9 cellular contexts compared by ENCODE assay signal in the genomic region with DNA sequence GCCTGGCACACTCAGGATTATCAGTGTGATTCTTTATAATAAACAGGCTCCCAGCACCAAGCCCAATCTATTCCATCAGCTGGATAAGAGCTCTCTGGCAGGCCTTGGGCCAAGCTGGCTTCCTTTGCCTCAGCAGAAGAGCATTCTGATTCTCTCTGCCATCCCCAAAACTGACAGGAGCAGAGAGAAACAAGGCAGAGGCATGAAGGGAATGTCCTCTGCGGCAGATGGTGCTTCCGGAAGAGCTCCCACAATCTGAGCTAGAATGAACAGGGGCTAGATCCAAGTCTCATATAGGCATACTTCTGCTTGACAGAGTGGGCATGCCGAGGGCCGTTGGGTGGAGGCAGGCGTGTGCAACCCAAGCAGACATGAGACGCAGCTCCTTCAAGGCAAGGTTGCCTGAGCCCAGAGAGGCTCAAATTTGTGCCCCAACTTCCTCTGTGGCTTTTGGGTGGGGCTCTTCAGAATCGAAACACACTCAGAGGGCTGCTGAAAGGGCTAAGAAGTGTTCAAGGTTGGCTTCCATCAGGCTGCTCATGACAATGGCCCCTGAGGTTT. TPM values are rescaled to one million over a fixed set of nuclear protein-coding genes. Genes with fewer than 3 reads are reported as not detected.
DNase-seq lines count a peak whose midpoint lies in the region; ATAC-seq, FAIRE-seq and TF ChIP-seq lines count a peak whose summit lies in the region.
"Had no signal": no experiment of that assay in that cellular context is flagged by ENCODE, and none has a peak within 500 bp of the region (broad histone marks: within the 10 kb centered on the region; RNA-seq: fewer than 3 reads in every experiment).

No MANE protein-coding gene starts in this region.

- no peak for TF ChIP-seq CTCF in coronary artery (IDR thresholded peaks at IDR 0.05)
- TF ChIP-seq CTCF in HepG2 (CRISPR knock-in tag; IDR thresholded peaks at IDR 0.05), result no peak

- no TSS peak for BruUV-seq in HepG2 (replicated peaks; lab: Mats Ljungman, UMichigan)

- peak; percentile 26 for ATAC-seq in HG03039 (IDR thresholded peaks at IDR 0.05; ENCODE audit: unreplicated experiment)
- ATAC-seq in stimulated activated effector memory CD8-positive, alpha-beta T cell treated with anti-CD3 and anti-CD28 coated beads, Interleukin-12 subunit alpha, Interleukin-12 subunit beta, amount 100 ng/mL, for 72 hours, result peak; percentile 71
- no peak for ATAC-seq in HepG2

- H2AFZ ChIP-seq in HepG2 (ENCODE audit: low read length), result no peak overlapping the region

- H3K4me3 ChIP-seq in coronary artery (peak overlapping the region; percentile 35), HepG2 (replicated peaks in 1 of 3; ENCODE audit: insufficient read depth in 1 of 3, low read depth in 2 of 3, low read length in 3 of 3) (no peak overlapping the region)

- in situ Hi-C loops in HepG2 (cut with HindIII; ENCODE audit: extremely low pct_ligation_motif_present, low pct_unique_long_range_greater_than_20kb), result no loop called here

- no peaks in the 10 kb centered on the region for H3K36me3 ChIP-seq in HepG2 (replicated peaks in 1 of 2; ENCODE audit: control insufficient read depth in 1 of 2, insufficient read depth in 2 of 2, low read length in 2 of 2)

- POLR2A ChIA-PET in HepG2 (lab: Yijun Ruan, JAX), result no interaction called here

- peak overlapping the region; percentile 82 for H3K4me3 Mint-ChIP-seq in stimulated activated effector memory CD8-positive, alpha-beta T cell treated with anti-CD3 and anti-CD28 coated beads, Interleukin-12 subunit alpha, Interleukin-12 subunit beta, amount 100 ng/mL, for 72 hours

- TF ChIP-seq RAD21 in HepG2 (CRISPR knock-in tag; IDR thresholded peaks at IDR 0.05), result no peak

- no peak for FAIRE-seq in HepG2 (lab: Jason Lieb, UNC)
- FAIRE-seq: A204.1 had no signal

- 95% methylated on average over 2 of the region's 7 CpGs for WGBS in HepG2 (ENCODE audit: low lambda C conversion rate)

- H3K27me3 ChIP-seq in HepG2 (ENCODE audit: control insufficient read depth in 1 of 2, insufficient read depth in 2 of 2, low read length in 2 of 2), result peaks cover 5 to 52% of the 10 kb centered on the region in 2 experiments; a peak in 4 of 5 replicates

- H3K4me1 ChIP-seq in HepG2 (ENCODE audit: insufficient read depth, low read length), result peaks cover 54% of the 10 kb centered on the region

- H3K27ac ChIP-seq in coronary artery (peak overlapping the region in 1 of 2 donors; percentile 70), HepG2 (ENCODE audit: extremely low read length, insufficient read depth, low read length) (no peak overlapping the region)

- H3K79me2 ChIP-seq in HepG2 (ENCODE audit: insufficient read depth, low read length), result no peaks in the 10 kb centered on the region

- intact Hi-C loops in HepG2 (cut with micrococcal nuclease; ENCODE audit: unreplicated experiment), result no loop called here

- no peak overlapping the region for H3K9ac ChIP-seq in HepG2 (ENCODE audit: insufficient read depth, low read depth, low read length)

- H3K27ac Mint-ChIP-seq in stimulated activated effector memory CD8-positive, alpha-beta T cell treated with anti-CD3 and anti-CD28 coated beads, Interleukin-12 subunit alpha, Interleukin-12 subunit beta, amount 100 ng/mL, for 72 hours, result peak overlapping the region; percentile 88

- H4K20me1 ChIP-seq in HepG2 (ENCODE audit: insufficient read depth, low read length), result 0 out of 2 replicates have a peak, but pooled peaks cover 2% of the 10 kb centered on the region

- H3K9me3 Mint-ChIP-seq in stimulated activated effector memory CD8-positive, alpha-beta T cell treated with anti-CD3 and anti-CD28 coated beads, Interleukin-12 subunit alpha, Interleukin-12 subunit beta, amount 100 ng/mL, for 72 hours, result no peaks in the 10 kb centered on the region

- no peak for TF ChIP-seq POLR2A in HepG2 (IDR thresholded peaks at IDR 0.05; ENCODE audit: insufficient read depth in 1 of 2, low read depth in 2 of 2, low read length in 2 of 2)

- peaks cover 70% of the 10 kb centered on the region for H3K4me1 Mint-ChIP-seq in stimulated activated effector memory CD8-positive, alpha-beta T cell treated with anti-CD3 and anti-CD28 coated beads, Interleukin-12 subunit alpha, Interleukin-12 subunit beta, amount 100 ng/mL, for 72 hours

- peaks cover 56% of the 10 kb centered on the region for H3K36me3 Mint-ChIP-seq in stimulated activated effector memory CD8-positive, alpha-beta T cell treated with anti-CD3 and anti-CD28 coated beads, Interleukin-12 subunit alpha, Interleukin-12 subunit beta, amount 100 ng/mL, for 72 hours

- H3K9me3 ChIP-seq in HepG2 (ENCODE audit: low read length), result no peaks in the 10 kb centered on the region

- CTCF ChIA-PET in HepG2 (lab: Yijun Ruan, JAX; ENCODE audit: low intra/inter-chr PET ratio, low total read pairs), result no interaction called here

- H3K4me2 ChIP-seq in HepG2 (ENCODE audit: low read depth, low read length), result no peak overlapping the region

- TF ChIP-seq EP300 in HepG2 (IDR thresholded peaks at IDR 0.05; ENCODE audit: low read depth in 2 of 2, low read length in 2 of 2), result no peak
- no peak for TF ChIP-seq EP300 in HepG2 (CRISPR knock-in tag; IDR thresholded peaks at IDR 0.05; ENCODE audit: borderline replicate concordance)

- DNase-seq in DMS79 (lab: John Stamatoyannopoulos, UW), result peak; percentile 25
- no peak for DNase-seq in DMS79 treated with DMSO at 0.1 percent for 48 hours (lab: John Stamatoyannopoulos, UW)
- DNase-seq in T-helper 2 cell, result peak in 4 of 5 experiments; percentile 5 to 93 (median 56)
- DNase-seq in coronary artery (ENCODE audit: low spot score), result no peak
- DNase-seq in stimulated activated effector memory CD8-positive, alpha-beta T cell treated with anti-CD3 and anti-CD28 coated beads, Interleukin-12 subunit alpha, Interleukin-12 subunit beta, amount 100 ng/mL, for 72 hours (ENCODE audit: low spot score in 2 of 2), result peak in 1 of 2 donors; percentile 79
- DNase-seq in HepG2 (ENCODE audit: low spot score), result no peak
- no peak for DNase-seq in hepatic stellate cell (ENCODE audit: low spot score)

TF ChIP-seq in HepG2, 621 proteins besides CTCF, POLR2A, EP300 and RAD21 (continues in another document):
- TF ChIP-seq ZNF160 (CRISPR knock-in tag; IDR thresholded peaks at IDR 0.05), result no peak
- no peak for TF ChIP-seq SATB2 (CRISPR knock-in tag; IDR thresholded peaks at IDR 0.05)
- TF ChIP-seq ZSCAN30 (CRISPR knock-in tag; IDR thresholded peaks at IDR 0.05), result no peak
- TF ChIP-seq SIN3A (IDR thresholded peaks at IDR 0.05; ENCODE audit: borderline replicate concordance, low read depth, low read length), result no peak
- TF ChIP-seq ZNF333 (CRISPR knock-in tag; IDR thresholded peaks at IDR 0.05; ENCODE audit: borderline replicate concordance), result no peak

RNA-seq across cellular contexts. Expression of a gene that starts 4.0 kb away (rescaled TPM):
- total RNA-seq in HepG2 (2016; rRNA removed; fragmentation: Illumina TruSeq; extraction: Trizol), result 6.2 and 7.8 TPM in 2 replicates
- total RNA-seq in HepG2 (2016; cell fraction: cytosol; rRNA removed; fragmentation: Illumina TruSeq; extraction: Trizol; ENCODE audit: low read depth), result 2.0 and 2.6 TPM in 2 replicates
- total RNA-seq in HepG2 (2016; cell fraction: insoluble cytoplasmic fraction; rRNA removed; fragmentation: Illumina TruSeq; extraction: Trizol), result 6.2 and 7.8 TPM in 2 replicates
- total RNA-seq in HepG2 (2016; cell fraction: membrane; rRNA removed; fragmentation: Illumina TruSeq; extraction: Trizol), result 5.4 and 5.5 TPM in 2 replicates
- total RNA-seq in HepG2 (2016; cell fraction: nucleus; rRNA removed; fragmentation: Illumina TruSeq; extraction: Trizol), result 4.8 and 5.3 TPM in 2 replicates
- polyA plus RNA-seq in HepG2 (2011; rRNA removed), result 7.4 and 10.8 TPM in 2 replicates
- polyA plus RNA-seq in HepG2 (2011; cell fraction: cytosol; rRNA removed), result 3.5 and 4.8 TPM in 2 replicates
- polyA plus RNA-seq in HepG2 (2011; cell fraction: nucleus; rRNA removed), result 27.6 and 31.4 TPM in 2 replicates
- polyA plus RNA-seq in HepG2 (2012), result 7.0 and 8.4 TPM in 2 replicates
- 2.3 and 2.7 TPM in 2 replicates for polyA plus RNA-seq in HepG2 (2016; cell fraction: cytosol; fragmentation: Illumina TruSeq; extraction: Trizol; ENCODE audit: low read depth)
- polyA plus RNA-seq in HepG2 (2016; cell fraction: insoluble cytoplasmic fraction; fragmentation: Illumina TruSeq; extraction: Trizol; ENCODE audit: low read depth), result 8.9 and 9.2 TPM in 2 replicates
- 4.9 and 5.3 TPM in 2 replicates for polyA plus RNA-seq in HepG2 (2016; cell fraction: membrane; fragmentation: Illumina TruSeq; extraction: Trizol; ENCODE audit: low read depth)
- polyA plus RNA-seq in HepG2 (2016; cell fraction: nucleus; fragmentation: Illumina TruSeq; extraction: Trizol; ENCODE audit: insufficient read depth, low read depth), result 9.2 and 12.8 TPM in 2 replicates
- 5.0 and 63.8 TPM in 2 replicates for polyA minus RNA-seq in HepG2 (2011; rRNA and poly(A)+ RNA removed; ENCODE audit: low replicate concordance)
- polyA minus RNA-seq in HepG2 (2011; cell fraction: cytosol; rRNA and poly(A)+ RNA removed), result 4.1 and 4.3 TPM in 2 replicates
- polyA minus RNA-seq in HepG2 (2011; cell fraction: nucleus; rRNA and poly(A)+ RNA removed), result 7.7 and 11.3 TPM in 2 replicates

RNA-seq across cellular contexts. Expression of a gene that starts 50.9 kb away (rescaled TPM):
- 0.20 TPM in 1 of 2 replicates, not detected in the other for total RNA-seq in HepG2 (2016; rRNA removed; fragmentation: Illumina TruSeq; extraction: Trizol)
- total RNA-seq in HepG2 (2016; cell fraction: cytosol; rRNA removed; fragmentation: Illumina TruSeq; extraction: Trizol; ENCODE audit: low read depth), result not detected in 2 replicates
- total RNA-seq in HepG2 (2016; cell fraction: insoluble cytoplasmic fraction; rRNA removed; fragmentation: Illumina TruSeq; extraction: Trizol), result 0.11 TPM in 1 of 2 replicates, not detected in the other
- total RNA-seq in HepG2 (2016; cell fraction: membrane; rRNA removed; fragmentation: Illumina TruSeq; extraction: Trizol), result not detected in 2 replicates
- total RNA-seq in HepG2 (2016; cell fraction: nucleus; rRNA removed; fragmentation: Illumina TruSeq; extraction: Trizol), result 0.31 TPM in 1 of 2 replicates, not detected in the other
- 0.25 TPM in 2 replicates for polyA plus RNA-seq in HepG2 (2011; rRNA removed)
- 0.05 TPM in 1 of 2 replicates, not detected in the other for polyA plus RNA-seq in HepG2 (2011; cell fraction: cytosol; rRNA removed)
- 1.1 and 2.0 TPM in 2 replicates for polyA plus RNA-seq in HepG2 (2011; cell fraction: nucleus; rRNA removed)
- polyA plus RNA-seq in HepG2 (2012), result 0.47 and 0.49 TPM in 2 replicates
- polyA plus RNA-seq in HepG2 (2016; cell fraction: cytosol; fragmentation: Illumina TruSeq; extraction: Trizol; ENCODE audit: low read depth), result not detected in 2 replicates
- not detected in 2 replicates for polyA plus RNA-seq in HepG2 (2016; cell fraction: insoluble cytoplasmic fraction; fragmentation: Illumina TruSeq; extraction: Trizol; ENCODE audit: low read depth)
- not detected in 2 replicates for polyA plus RNA-seq in HepG2 (2016; cell fraction: membrane; fragmentation: Illumina TruSeq; extraction: Trizol; ENCODE audit: low read depth)
- polyA plus RNA-seq in HepG2 (2016; cell fraction: nucleus; fragmentation: Illumina TruSeq; extraction: Trizol; ENCODE audit: insufficient read depth, low read depth), result 1.4 TPM in 1 of 2 replicates, not detected in the other
- 0.58 TPM in 1 of 2 replicates, not detected in the other for polyA minus RNA-seq in HepG2 (2011; rRNA and poly(A)+ RNA removed; ENCODE audit: low replicate concordance)
- not detected in 2 replicates for polyA minus RNA-seq in HepG2 (2011; cell fraction: cytosol; rRNA and poly(A)+ RNA removed)
- polyA minus RNA-seq in HepG2 (2011; cell fraction: nucleus; rRNA and poly(A)+ RNA removed), result 0.87 and 1.0 TPM in 2 replicates

Comparison
In these comparisons a context has a peak if more than half of its experiments do, and no peak if none do; other contexts are left out.
1. DNase-seq: peak in DMS79 (single experiment) and T-helper 2 cell (4 of 5); none in DMS79 treated with DMSO at 0.1 percent for 48 hours (single experiment), coronary artery (single experiment), HepG2 (single experiment) and hepatic stellate cell (single experiment).